ENCODE assay signal across 11 cellular contexts in genomic region chr1:6424619-6425593, GRCh38. TPM values are rescaled to one million over a fixed set of nuclear protein-coding genes. Genes with fewer than 3 reads are reported as not detected.
DNase-seq lines count a peak whose midpoint lies in the region; ATAC-seq and TF ChIP-seq lines count a peak whose summit lies in the region.
"Had no signal": no experiment of that assay in that cellular context is flagged by ENCODE, and none has a peak within 500 bp of the region (broad histone marks: within the 10 kb centered on the region; RNA-seq: fewer than 3 reads in every experiment).

Gene ESPN, plus strand, starts transcription at chr1:6424776. Its CDS starts 180 bp downstream, at chr1:6424956.

- H3K27ac Mint-ChIP-seq in CD4-positive, CD25-positive, alpha-beta regulatory T cell = no peak within 1 kb of the TSS
- no peak within 1 kb of the TSS for H3K27ac Mint-ChIP-seq in brain
- H3K27ac Mint-ChIP-seq in naive thymus-derived CD4-positive, alpha-beta T cell = no peak within 1 kb of the TSS

- H3K9me3 ChIP-seq in CD4-positive, CD25-positive, alpha-beta regulatory T cell (ENCODE audit: control insufficient read depth in 2 of 2, low read length in 2 of 2) = no peaks in the 10 kb centered on the region
- H3K9me3 ChIP-seq in naive thymus-derived CD4-positive, alpha-beta T cell (ENCODE audit: control insufficient read depth in 2 of 3, low read length in 3 of 3) = no peaks in the 10 kb centered on the region

- no peaks in the 10 kb centered on the region for H3K36me3 ChIP-seq in CD4-positive, CD25-positive, alpha-beta regulatory T cell (ENCODE audit: control insufficient read depth, insufficient read depth, low read length)
- H3K36me3 ChIP-seq in naive thymus-derived CD4-positive, alpha-beta T cell (ENCODE audit: control insufficient read depth in 2 of 3, insufficient read depth in 3 of 3, low read length in 3 of 3) = no peaks in the 10 kb centered on the region

- ATAC-seq in CD4-positive, CD25-positive, alpha-beta regulatory T cell (ENCODE audit: low read depth in 2 of 2) = no peak
- ATAC-seq in naive thymus-derived CD4-positive, alpha-beta T cell = peak; percentile 25
- no peak for ATAC-seq in GM18502 (IDR thresholded peaks at IDR 0.05; ENCODE audit: poor library complexity, unreplicated experiment)
- no peak for ATAC-seq in GM18870 (IDR thresholded peaks at IDR 0.05; ENCODE audit: unreplicated experiment)

- CTCF ChIA-PET in naive thymus-derived CD4-positive, alpha-beta T cell (lab: Charles Lee) = no interaction called here

- no peak for DNase-seq in CD4-positive, CD25-positive, alpha-beta regulatory T cell
- DNase-seq in HuH-7 (ENCODE audit: low spot score) (peak; percentile 72), UCSD-AML1 (lab: John Stamatoyannopoulos, UW; ENCODE audit: unreplicated experiment) (no peak), cerebellar cortex (ENCODE audit: low spot score) (no peak)
- no peak for DNase-seq in naive thymus-derived CD4-positive, alpha-beta T cell
- DNase-seq: stimulated activated CD4-positive, alpha-beta T cell treated with anti-CD3 and anti-CD28 coated beads, Interleukin-4, amount 100 ng/mL, for 24 hours had no signal

- POLR2A ChIA-PET in naive thymus-derived CD4-positive, alpha-beta T cell (lab: Charles Lee) = interaction anchor here (0.7 to 0.9 kb wide), 3 partner anchors 9 to 177 kb away, joined by 3 read pairs; no protein-coding TSS in a partner anchor

- H3K27ac ChIP-seq in CD4-positive, CD25-positive, alpha-beta regulatory T cell (ENCODE audit: insufficient read depth, low read length, poor library complexity, severe bottlenecking) = no peak within 1 kb of the TSS
- H3K27ac ChIP-seq in naive thymus-derived CD4-positive, alpha-beta T cell (ENCODE audit: low read depth, low read length) = no peak within 1 kb of the TSS

- H3K36me3 Mint-ChIP-seq in CD4-positive, CD25-positive, alpha-beta regulatory T cell = no peaks in the 10 kb centered on the region
- no peaks in the 10 kb centered on the region for H3K36me3 Mint-ChIP-seq in brain
- H3K36me3 Mint-ChIP-seq in naive thymus-derived CD4-positive, alpha-beta T cell = no peaks in the 10 kb centered on the region

- H3K4me3 Mint-ChIP-seq in CD4-positive, CD25-positive, alpha-beta regulatory T cell = peak within 1 kb of the TSS; percentile 51 to 74 (median 70)
- H3K4me3 Mint-ChIP-seq in brain = peak within 1 kb of the TSS; percentile 12 to 74 (median 32)
- peak within 1 kb of the TSS; percentile 54 to 83 (median 72) for H3K4me3 Mint-ChIP-seq in naive thymus-derived CD4-positive, alpha-beta T cell

- peaks cover 0 to 15% (median 0%) of the 10 kb centered on the region in 4 donors for H3K4me1 Mint-ChIP-seq in CD4-positive, CD25-positive, alpha-beta regulatory T cell
- peaks cover 11% of the 10 kb centered on the region for H3K4me1 Mint-ChIP-seq in brain
- H3K4me1 Mint-ChIP-seq in naive thymus-derived CD4-positive, alpha-beta T cell = peaks cover 0 to 14% (median 10%) of the 10 kb centered on the region in 7 donors

- peaks cover 54% of the 10 kb centered on the region for H3K27me3 Mint-ChIP-seq in CD4-positive, CD25-positive, alpha-beta regulatory T cell
- H3K27me3 Mint-ChIP-seq in brain = peaks cover 76% of the 10 kb centered on the region
- H3K27me3 Mint-ChIP-seq in naive thymus-derived CD4-positive, alpha-beta T cell = peaks cover 18 to 57% (median 26%) of the 10 kb centered on the region in 5 donors

- no peak for TF ChIP-seq CTCF in brain (conservative IDR thresholded peaks at IDR 0.05)

- H3K4me1 ChIP-seq in CD4-positive, CD25-positive, alpha-beta regulatory T cell (ENCODE audit: control insufficient read depth, insufficient read depth, low read length, poor library complexity, severe bottlenecking) = peaks cover 32% of the 10 kb centered on the region
- peaks cover 13 to 24% of the 10 kb centered on the region in 2 donors for H3K4me1 ChIP-seq in naive thymus-derived CD4-positive, alpha-beta T cell (ENCODE audit: control insufficient read depth in 2 of 2, insufficient read depth in 2 of 2, low read length in 2 of 2)

- H3K9me3 Mint-ChIP-seq in CD4-positive, CD25-positive, alpha-beta regulatory T cell = no peaks in the 10 kb centered on the region
- H3K9me3 Mint-ChIP-seq in brain = peaks cover 0 to 6% (median 0%) of the 10 kb centered on the region in 5 experiments
- no peaks in the 10 kb centered on the region for H3K9me3 Mint-ChIP-seq in naive thymus-derived CD4-positive, alpha-beta T cell

- intact Hi-C loops in naive thymus-derived CD4-positive, alpha-beta T cell (cut with micrococcal nuclease) = loop anchor here in 1 of 2 donors (5.0 kb wide), 1 partner anchor 178 kb away; no protein-coding TSS in a partner anchor

- H3K4me3 ChIP-seq in CD4-positive, CD25-positive, alpha-beta regulatory T cell (ENCODE audit: low read depth, low read length) = no peak within 1 kb of the TSS
- H3K4me3 ChIP-seq in naive thymus-derived CD4-positive, alpha-beta T cell (ENCODE audit: low read length) = peak within 1 kb of the TSS; percentile 15

- H3K27me3 ChIP-seq in CD4-positive, CD25-positive, alpha-beta regulatory T cell (ENCODE audit: control insufficient read depth, insufficient read depth, low read length) = peaks cover 12% of the 10 kb centered on the region
- peaks cover 0 to 8% of the 10 kb centered on the region in 2 donors for H3K27me3 ChIP-seq in naive thymus-derived CD4-positive, alpha-beta T cell (ENCODE audit: control insufficient read depth in 2 of 2, insufficient read depth in 2 of 2, low read length in 2 of 2)

RNA-seq across cellular contexts. Expression of gene ESPN, which starts in this region (rescaled TPM):
- total RNA-seq in CD4-positive, CD25-positive, alpha-beta regulatory T cell = 3.7 TPM
- under 1 TPM; 0.22 to 0.25 (median 0.22) TPM for polyA plus RNA-seq in CD4-positive, CD25-positive, alpha-beta regulatory T cell
- 23.7 TPM for polyA plus RNA-seq in brain (ENCODE audit: insufficient read depth, low read depth, low replicate concordance)
- 1 to 10 TPM in 4 of 5 experiments, under 1 TPM in 1; 0.85 to 2.9 (median 2.3) TPM for total RNA-seq in naive thymus-derived CD4-positive, alpha-beta T cell
- polyA plus RNA-seq in naive thymus-derived CD4-positive, alpha-beta T cell = under 1 TPM; 0.40 to 0.60 TPM
- total RNA-seq: fibroblast of villous mesenchyme, HT1080 had no signal

Comparison
In these comparisons a context has a peak if more than half of its experiments do, and no peak if none do; other contexts are left out.
1. RNA of gene ESPN (polyA plus RNA-seq): 23.7 TPM in brain (single experiment); 0.40 to 0.60 TPM in naive thymus-derived CD4-positive, alpha-beta T cell and 0.22 to 0.25 TPM in CD4-positive, CD25-positive, alpha-beta regulatory T cell; every median in the first group is over 10 times any median in the second.
2. Peak in every context shown above with its lines, with median percentiles within 50 percentile points of each other: H3K4me3 Mint-ChIP-seq.